31 cellular contexts compared by ENCODE assay signal in the genomic region with DNA sequence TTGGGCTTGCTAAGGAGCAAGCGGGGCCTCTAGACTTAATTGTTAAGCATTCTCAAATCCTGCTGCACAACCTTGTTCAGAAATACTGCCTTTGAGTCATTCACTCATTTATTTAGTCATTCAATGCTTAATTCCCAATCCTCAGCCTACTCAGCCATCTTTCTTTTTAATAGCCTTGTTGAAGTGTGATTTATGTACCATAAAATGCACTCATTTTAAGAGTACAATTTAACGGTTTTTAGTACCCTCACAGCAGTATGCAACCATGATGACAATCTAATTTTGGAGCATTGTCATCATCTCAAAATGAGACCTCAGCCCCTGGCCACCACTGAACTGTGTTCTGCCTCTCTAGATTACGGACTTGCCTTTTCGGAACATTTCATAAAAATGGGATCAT.
"Had no signal": no experiment of that assay in that cellular context is flagged by ENCODE, and none has a peak within 500 bp of the region (broad histone marks: within the 10 kb centered on the region; RNA-seq: fewer than 3 reads in every experiment).

No MANE protein-coding gene starts in this region.

- DNase-seq: activated effector memory CD4-positive, alpha-beta T cell treated with anti-CD3 and anti-CD28 coated beads, Interleukin-2, amount 50 U/mL, for 16 hours; activated effector memory CD4-positive, alpha-beta T cell treated with Interleukin-2 at 50 U/mL for 16 hours; activated gamma-delta T cell; activated gamma-delta T cell treated with Interleukin-2 at 50 U/mL for 16 hours; activated naive CD4-positive, alpha-beta T cell; activated naive CD4-positive, alpha-beta T cell treated with anti-CD3 and anti-CD28 coated beads for 36 hours; activated naive CD4-positive, alpha-beta T cell treated with anti-CD3 and anti-CD28 coated beads, Interleukin-2, amount 10 ng/mL, durations not matched to agents 7 days and 5 days; activated naive CD4-positive, alpha-beta T cell treated with anti-CD3 and anti-CD28 coated beads, Interleukin-2, amount 50 U/mL, for 16 hours; activated naive CD4-positive, alpha-beta T cell treated with Interleukin-2 at 50 U/mL for 16 hours; activated naive CD8-positive, alpha-beta T cell treated with anti-CD3 and anti-CD28 coated beads for 36 hours; activated naive CD8-positive, alpha-beta T cell treated with anti-CD3 and anti-CD28 coated beads, Interleukin-2, amount 10 ng/mL, durations not matched to agents 7 days and 5 days; activated naive CD8-positive, alpha-beta T cell treated with anti-CD3 and anti-CD28 coated beads, Interleukin-2, amount 50 U/mL, for 24 hours; activated T-cell treated with anti-CD3 and anti-CD28 coated beads, Interleukin-2, amount 50 U/mL, for 24 hours; activated T-cell treated with anti-CD3 and anti-CD28 coated beads, Interleukin-2, amount 50 U/mL, for 4 hours; activated T-cell treated with anti-CD3 and anti-CD28 coated beads, Interleukin-2, amount 50 U/mL, for 48 hours; activated T-cell treated with anti-CD3 and anti-CD28 coated beads, Interleukin-2, amount 50 U/mL, for 72 hours; amniotic stem cell; amygdala; anterior cingulate cortex; aorta; body of pancreas; brain microvascular endothelial cell; caudate nucleus; central memory CD4-positive, alpha-beta T cell; cerebellar nuclear complex had no signal

- ATAC-seq: activated naive CD4-positive, alpha-beta T cell treated with anti-CD3 and anti-CD28 coated beads, Interleukin-2, amount 50 U/mL, for 72 hours; activated naive CD8-positive, alpha-beta T cell treated with anti-CD3 and anti-CD28 coated beads, Interleukin-2, amount 50 U/mL, for 24 hours; activated T-cell treated with anti-CD3 and anti-CD28 coated beads, Interleukin-2, amount 50 U/mL, for 4 hours; activated T-cell treated with anti-CD3 and anti-CD28 coated beads, Interleukin-2, amount 50 U/mL, for 72 hours; activated T-helper 17 cell treated with anti-CD3 and anti-CD28 coated beads, Interleukin-2, amount 50 U/mL, for 72 hours; body of pancreas had no signal

- H3K27ac ChIP-seq: adrenal gland, ascending aorta, body of pancreas, brain microvascular endothelial cell, breast epithelium, cardiac muscle cell had no signal

- H3K36me3 ChIP-seq: adrenal gland, ascending aorta, brain microvascular endothelial cell, breast epithelium, cardiac muscle cell had no signal

- H3K4me3 ChIP-seq: adrenal gland, ascending aorta, body of pancreas, breast epithelium, cardiac muscle cell had no signal

- H3K9me3 ChIP-seq: adrenal gland, ascending aorta, body of pancreas, breast epithelium had no signal
